Comparison of ENCODE assay signal across 10 cellular contexts in genomic region chr19:9923440-9923839, GRCh38. TPM values are rescaled to one million over a fixed set of nuclear protein-coding genes. Genes with fewer than 3 reads are reported as not detected.
"Had no signal": no experiment of that assay in that cellular context is flagged by ENCODE, and none has a peak within 500 bp of the region (broad histone marks: within the 10 kb centered on the region; RNA-seq: fewer than 3 reads in every experiment).

No MANE protein-coding gene starts in this region.

- ATAC-seq: HCT116 had no signal

- H2AFZ ChIP-seq: GM23248 had no signal

- H3K27ac ChIP-seq: GM23248, KMS-11 had no signal

- H3K4me2 ChIP-seq: KMS-11 had no signal

- FAIRE-seq: HTR-8/SVneo had no signal

- H3K36me3 ChIP-seq: HAP-1 had no signal

- DNase-seq: GM23248, GOT3, H7, IMR-90, KBM-7 had no signal

- H3K9ac ChIP-seq: GM23248, KMS-11 had no signal

- H3K4me3 ChIP-seq: GM23248, HAP-1 had no signal

- H3K9me3 ChIP-seq: HAP-1 had no signal

RNA-seq across cellular contexts. Expression of gene OLFM2, which starts 12.9 kb away (rescaled TPM):
- total RNA-seq: HT-29 had no signal
